In the genomic region with DNA sequence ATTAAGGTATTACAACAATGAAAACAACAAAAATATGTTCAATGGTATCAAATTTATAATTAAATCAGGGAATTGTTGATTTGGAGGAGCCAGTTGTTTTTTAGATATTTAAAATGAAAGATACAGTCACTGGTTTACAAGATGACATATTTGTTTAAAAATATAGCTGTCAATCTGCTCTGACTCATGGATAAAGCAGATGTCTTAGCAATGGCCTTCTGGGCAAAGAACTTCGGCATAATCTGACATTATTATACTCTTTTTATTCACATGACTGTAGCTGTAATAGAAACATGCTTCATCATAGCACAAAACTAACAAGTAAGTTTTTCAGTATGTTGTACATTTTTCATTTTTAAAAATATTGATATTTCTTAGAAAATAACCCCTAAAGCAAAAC, we compare ENCODE assay signal across 24 cellular contexts.
"Had no signal": no experiment of that assay in that cellular context is flagged by ENCODE, and none has a peak within 500 bp of the region (broad histone marks: within the 10 kb centered on the region; RNA-seq: fewer than 3 reads in every experiment).

No MANE protein-coding gene starts in this region.

- DNase-seq: natural killer cell; occipital lobe; ovary; posterior cingulate gyrus; psoas muscle; right cardiac atrium; right lobe of liver; sigmoid colon; spleen; stimulated activated CD4-positive, alpha-beta T cell treated with anti-CD3 and anti-CD28 coated beads, Interleukin-12 subunit alpha, Interleukin-12 subunit beta, amount 100 ng/mL, for 4 hours; stimulated activated CD4-positive, alpha-beta T cell treated with anti-CD3 and anti-CD28 coated beads, Interleukin-1b, Interleukin-23, amount 100 ng/mL, for 48 hours; stimulated activated CD4-positive, alpha-beta T cell treated with anti-CD3 and anti-CD28 coated beads, Interleukin-4, amount 100 ng/mL, for 1 hour; stimulated activated CD4-positive, alpha-beta T cell treated with anti-CD3 and anti-CD28 coated beads, Interleukin-4, amount 100 ng/mL, for 4 hours; stimulated activated CD8-positive, alpha-beta memory T cell treated with anti-CD3 and anti-CD28 coated beads, Interleukin-4, amount 100 ng/mL, for 48 hours; stimulated activated naive CD4-positive, alpha-beta T cell; stimulated activated naive CD8-positive, alpha-beta T cell treated with anti-CD3 and anti-CD28 coated beads, Interleukin-15, amount 100 ng/mL, for 72 hours; stimulated activated naive CD8-positive, alpha-beta T cell treated with anti-CD3 and anti-CD28 coated beads, Interleukin-15, Interleukin-2, amounts not matched to agents 100 U/mL and 50 U/mL, for 24 hours; substantia nigra; testis; tibial artery; transverse colon; upper lobe of right lung; uterus had no signal

- ATAC-seq: natural killer cell; psoas muscle; right cardiac atrium; right lobe of liver; stimulated activated memory B cell treated with anti-CD40 and anti-IgM and Interleukin-4, amounts not matched to agents 10 μg/mL and 1 μg/mL and 100 μg/mL, for 72 hours; stimulated activated naive CD8-positive, alpha-beta T cell treated with anti-CD3 and anti-CD28 coated beads, Interleukin-15, amount 100 ng/mL, for 72 hours; stimulated activated naive CD8-positive, alpha-beta T cell treated with anti-CD3 and anti-CD28 coated beads, Interleukin-15, Interleukin-2, amounts not matched to agents 100 U/mL and 50 U/mL, for 24 hours; upper lobe of right lung had no signal
